8 cellular contexts compared by ENCODE assay signal in the genomic region with DNA sequence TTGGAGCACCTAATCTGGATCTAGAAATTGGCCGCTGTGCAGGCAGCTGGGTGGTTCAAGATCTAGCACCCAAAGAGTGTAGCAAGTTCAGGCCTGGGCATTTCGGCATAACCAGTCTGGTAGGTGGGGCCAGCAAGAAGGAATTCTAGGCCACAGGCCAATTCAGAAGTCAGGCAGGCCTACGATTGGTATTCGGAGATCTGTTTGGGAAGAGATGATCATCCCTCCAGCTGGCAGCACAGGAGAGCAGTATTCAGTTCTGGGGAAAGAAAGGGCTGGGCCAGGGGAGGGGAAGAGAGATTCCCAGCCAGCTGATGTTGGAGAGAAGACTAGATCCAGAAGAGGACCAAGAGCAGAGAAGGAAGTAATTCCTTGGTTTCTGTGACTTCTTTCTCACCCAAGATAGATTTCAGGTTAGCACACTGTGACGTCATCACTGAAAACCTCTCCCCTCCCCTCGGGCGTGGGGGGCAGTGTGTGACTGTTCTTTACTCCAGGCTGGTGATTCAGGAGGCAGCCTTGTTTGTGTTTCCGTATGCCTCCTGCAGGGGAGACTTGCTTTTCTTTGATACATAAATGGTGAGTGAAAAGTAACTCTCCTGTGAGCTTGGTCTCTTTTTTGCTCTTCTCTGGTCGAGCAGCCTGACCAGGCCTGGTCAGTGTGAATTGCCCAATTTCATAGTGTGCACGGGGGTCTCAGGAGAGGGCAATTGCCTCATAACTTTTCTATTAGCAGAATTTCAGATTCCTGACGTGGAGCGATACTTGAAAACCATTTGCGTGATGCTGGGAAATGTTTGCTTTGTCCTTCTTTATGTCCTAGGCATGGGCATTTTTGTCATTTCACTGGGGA.
DNase-seq lines count a peak whose midpoint lies in the region; ATAC-seq, FAIRE-seq and TF ChIP-seq lines count a peak whose summit lies in the region.

No MANE protein-coding gene starts in this region.

- no peak for TF ChIP-seq POLR2A in body of pancreas (IDR thresholded peaks at IDR 0.05)
- TF ChIP-seq POLR2A in GM12891 (IDR thresholded peaks at IDR 0.05; ENCODE audit: low read depth, low read length) = no peak

- POLR2A ChIA-PET in activated CD4-positive, alpha-beta memory T cell treated with anti-CD3 and anti-CD28 coated beads, Interleukin-2, amount 10 ng/mL, durations not matched to agents 7 days and 5 days (lab: Charles Lee) = no interaction called here

- DNase-seq in HuH-7.5 (ENCODE audit: low spot score) (peak; percentile 28), body of pancreas (peak; percentile 57 to 75 (median 70)), keratinocyte (ENCODE audit: low read depth, low spot score) (peak; percentile 84), thoracic aorta (ENCODE audit: low spot score) (peak; percentile 45), NCI-H1048 (lab: John Stamatoyannopoulos, UW) (no peak), GM12891 (ENCODE audit: insufficient read length, low spot score) (no peak)
- no peak for DNase-seq in activated CD4-positive, alpha-beta memory T cell treated with anti-CD3 and anti-CD28 coated beads, Interleukin-2, amount 10 ng/mL, durations not matched to agents 7 days and 5 days

- H3K9me3 ChIP-seq in body of pancreas (no peaks in the 10 kb centered on the region), keratinocyte (ENCODE audit: control insufficient read depth, low read depth, low read length) (no peaks in the 10 kb centered on the region), thoracic aorta (no peaks in the 10 kb centered on the region)

- H3K27me3 ChIP-seq in body of pancreas = no peaks in the 10 kb centered on the region
- no peaks in the 10 kb centered on the region for H3K27me3 ChIP-seq in keratinocyte (ENCODE audit: control insufficient read depth, extremely low read depth, insufficient read depth, low read length)
- no peaks in the 10 kb centered on the region for H3K27me3 ChIP-seq in thoracic aorta (replicated peaks; ENCODE audit: insufficient read depth)

- TF ChIP-seq CTCF in body of pancreas (IDR thresholded peaks at IDR 0.05) = peak in 4 of 7 experiments; percentile 34 to 40 (median 35)
- TF ChIP-seq CTCF in keratinocyte (optimal IDR thresholded peaks at IDR 0.05 in 1 of 3, IDR thresholded peaks at IDR 0.05 in 1 of 3, conservative IDR thresholded peaks at IDR 0.05 in 1 of 3; ENCODE audit: extremely low read depth in 1 of 3, insufficient read depth in 2 of 3, low read length in 3 of 3) = peak; percentile 45 to 61 (median 49)
- TF ChIP-seq CTCF in thoracic aorta (IDR thresholded peaks at IDR 0.05) = peak; percentile 30

- H3K9me3 Mint-ChIP-seq in activated CD4-positive, alpha-beta memory T cell treated with anti-CD3 and anti-CD28 coated beads, Interleukin-2, amount 10 ng/mL, durations not matched to agents 7 days and 5 days = no peaks in the 10 kb centered on the region

- H3K27ac Mint-ChIP-seq in activated CD4-positive, alpha-beta memory T cell treated with anti-CD3 and anti-CD28 coated beads, Interleukin-2, amount 10 ng/mL, durations not matched to agents 7 days and 5 days = no peak overlapping the region

- no peaks in the 10 kb centered on the region for H4K20me1 ChIP-seq in keratinocyte (ENCODE audit: control insufficient read depth, extremely low read depth, insufficient read depth, low read length)

- no peaks in the 10 kb centered on the region for H3K27me3 Mint-ChIP-seq in activated CD4-positive, alpha-beta memory T cell treated with anti-CD3 and anti-CD28 coated beads, Interleukin-2, amount 10 ng/mL, durations not matched to agents 7 days and 5 days

- H3K36me3 ChIP-seq in body of pancreas (replicated peaks in 1 of 2; ENCODE audit: insufficient read depth in 1 of 2, low read depth in 2 of 2) = no peaks in the 10 kb centered on the region
- H3K36me3 ChIP-seq in keratinocyte (ENCODE audit: control insufficient read depth in 2 of 2, extremely low read depth in 1 of 2, insufficient read depth in 2 of 2, low read length in 2 of 2) = no peaks in the 10 kb centered on the region
- no peaks in the 10 kb centered on the region for H3K36me3 ChIP-seq in thoracic aorta

- H3K9ac ChIP-seq in keratinocyte (ENCODE audit: control insufficient read depth, extremely low read depth, insufficient read depth, low read length) = peak overlapping the region; percentile 51

- dilution Hi-C loops in keratinocyte (cut with MboI; ENCODE audit: extremely low pct_ligation_motif_present, low sequenced_read_pairs) = no loop called here

- CTCF ChIA-PET in activated CD4-positive, alpha-beta memory T cell treated with anti-CD3 and anti-CD28 coated beads, Interleukin-2, amount 10 ng/mL, durations not matched to agents 7 days and 5 days (lab: Charles Lee) = no interaction called here

- WGBS in body of pancreas, 2 donors = 21 to 25% methylated on average over 13 of the region's 13 CpGs

- ATAC-seq in body of pancreas (peak; percentile 69), thoracic aorta (ENCODE audit: insufficient number of reproducible peaks, low FRiP score, low read depth) (peak; percentile 92), GM21360 (IDR thresholded peaks at IDR 0.05; ENCODE audit: unreplicated experiment) (no peak)

- no peak overlapping the region for H3K4me3 Mint-ChIP-seq in activated CD4-positive, alpha-beta memory T cell treated with anti-CD3 and anti-CD28 coated beads, Interleukin-2, amount 10 ng/mL, durations not matched to agents 7 days and 5 days

- H3K4me2 ChIP-seq in keratinocyte (ENCODE audit: control insufficient read depth, extremely low read depth, insufficient read depth, low read depth, low read length) = peak overlapping the region; percentile 84

- peak overlapping the region; percentile 44 for H2AFZ ChIP-seq in keratinocyte (ENCODE audit: control insufficient read depth, low read length)

- intact Hi-C loops in body of pancreas (cut with DNase I) = loop anchor here (10.0 kb wide), 1 partner anchor 51 kb away; no protein-coding TSS in a partner anchor

- H3K79me2 ChIP-seq in keratinocyte (ENCODE audit: control insufficient read depth, insufficient read depth, low read length) = no peaks in the 10 kb centered on the region

- no peaks in the 10 kb centered on the region for H3K36me3 Mint-ChIP-seq in activated CD4-positive, alpha-beta memory T cell treated with anti-CD3 and anti-CD28 coated beads, Interleukin-2, amount 10 ng/mL, durations not matched to agents 7 days and 5 days (ENCODE audit: low read depth)

- H3K4me1 Mint-ChIP-seq in activated CD4-positive, alpha-beta memory T cell treated with anti-CD3 and anti-CD28 coated beads, Interleukin-2, amount 10 ng/mL, durations not matched to agents 7 days and 5 days = no peaks in the 10 kb centered on the region

- H3K9me1 ChIP-seq in keratinocyte (ENCODE audit: control insufficient read depth, extremely low read depth, insufficient read depth, low read length) = no peaks in the 10 kb centered on the region

- peak overlapping the region; percentile 68 to 81 (median 78) for H3K27ac ChIP-seq in body of pancreas
- H3K27ac ChIP-seq in keratinocyte (ENCODE audit: control insufficient read depth, insufficient read depth, low read length) = peak overlapping the region; percentile 80
- peak overlapping the region; percentile 50 to 69 for H3K27ac ChIP-seq in thoracic aorta

- FAIRE-seq in keratinocyte (lab: Jason Lieb, UNC) = peak; percentile 81
- no peak for FAIRE-seq in GM12891 (lab: Jason Lieb, UNC)

- no peak overlapping the region for H3K4me3 ChIP-seq in body of pancreas
- peak overlapping the region; percentile 7 to 56 (median 12) for H3K4me3 ChIP-seq in keratinocyte (ENCODE audit: control insufficient read depth in 2 of 3, extremely low read depth in 1 of 3, insufficient read depth in 2 of 3, low read depth in 1 of 3, low read length in 3 of 3)
- no peak overlapping the region for H3K4me3 ChIP-seq in thoracic aorta

- H3K4me1 ChIP-seq in body of pancreas (peaks cover 84% of the 10 kb centered on the region), keratinocyte (ENCODE audit: control insufficient read depth, extremely low read depth, insufficient read depth, low read length) (peaks cover 26% of the 10 kb centered on the region), thoracic aorta (ENCODE audit: control insufficient read depth in 1 of 2, low read depth in 2 of 2) (peaks cover 12 to 46% of the 10 kb centered on the region in 2 donors)

TF ChIP-seq in GM12891, 5 proteins besides CTCF, POLR2A, EP300 and RAD21:
- no peak for TF ChIP-seq TAF1 (IDR thresholded peaks at IDR 0.05; ENCODE audit: low read depth, low read length)
- no peak for TF ChIP-seq SPI1 (IDR thresholded peaks at IDR 0.05; ENCODE audit: low read depth, low read length)
- TF ChIP-seq POLR2AphosphoS5 (IDR thresholded peaks at IDR 0.05; ENCODE audit: low read depth, low read length) = no peak
- TF ChIP-seq PAX5 (IDR thresholded peaks at IDR 0.05; ENCODE audit: insufficient read depth, low read length, severe bottlenecking) = no peak
- TF ChIP-seq POU2F2 (IDR thresholded peaks at IDR 0.05; ENCODE audit: low read depth, low read length) = no peak

Comparison
In these comparisons a context has a peak if more than half of its experiments do, and no peak if none do; other contexts are left out.
1. DNase-seq: peak in HuH-7.5 (single experiment), body of pancreas (4 of 4), keratinocyte (single experiment) and thoracic aorta (single experiment); none in NCI-H1048 (single experiment), activated CD4-positive, alpha-beta memory T cell treated with anti-CD3 and anti-CD28 coated beads, Interleukin-2, amount 10 ng/mL, durations not matched to agents 7 days and 5 days (single experiment) and GM12891 (single experiment).
2. H3K4me3 ChIP-seq: peak in keratinocyte (3 of 3); none in body of pancreas (0 of 2) and thoracic aorta (single experiment).
3. Peak in every context shown above with its lines, with median percentiles within 50 percentile points of each other: H3K27ac ChIP-seq and CTCF ChIP-seq.